ENCODE assay signal across 8 cellular contexts in genomic region chr11:18721576-18722292, GRCh38. TPM values are rescaled to one million over a fixed set of nuclear protein-coding genes. Genes with fewer than 3 reads are reported as not detected.
DNase-seq lines count a peak whose midpoint lies in the region; ATAC-seq and TF ChIP-seq lines count a peak whose summit lies in the region.

No MANE protein-coding gene starts in this region.

- peak; percentile 76 for TF ChIP-seq CTCF in fibroblast of villous mesenchyme (IDR thresholded peaks at IDR 0.05; ENCODE audit: insufficient read depth, low read depth, low read length)
- TF ChIP-seq CTCF in neutrophil (IDR thresholded peaks at IDR 0.05): peak; percentile 38

- H3K27ac ChIP-seq in BLaER1 (peak overlapping the region; percentile 76), neutrophil (no peak overlapping the region)

- H3K4me3 ChIP-seq in BLaER1 (peak overlapping the region; percentile 75), fibroblast of villous mesenchyme (ENCODE audit: low read depth, low read length) (peak overlapping the region; percentile 65), neutrophil (ENCODE audit: low read depth in 1 of 2, low read length in 1 of 2) (peak overlapping the region; percentile 19 to 51)

- H3K27ac Mint-ChIP-seq in activated T-helper 17 cell treated with anti-CD3 and anti-CD28 coated beads, Interleukin-2, amount 50 U/mL, for 72 hours: peak overlapping the region; percentile 64

- H3K27me3 Mint-ChIP-seq in activated T-helper 17 cell treated with anti-CD3 and anti-CD28 coated beads, Interleukin-2, amount 50 U/mL, for 72 hours: no peaks in the 10 kb centered on the region

- H3K4me1 Mint-ChIP-seq in activated T-helper 17 cell treated with anti-CD3 and anti-CD28 coated beads, Interleukin-2, amount 50 U/mL, for 72 hours: peaks cover 4% of the 10 kb centered on the region

- ATAC-seq in GM18867 (IDR thresholded peaks at IDR 0.05; ENCODE audit: unreplicated experiment) (peak; percentile 66), HG03103 (IDR thresholded peaks at IDR 0.05; ENCODE audit: low read depth, unreplicated experiment) (peak; percentile 66), HG03457 (IDR thresholded peaks at IDR 0.05; ENCODE audit: unreplicated experiment) (no peak)
- ATAC-seq in activated T-helper 17 cell treated with anti-CD3 and anti-CD28 coated beads, Interleukin-2, amount 50 U/mL, for 72 hours (replicated peaks): peak; percentile 80

- H3K4me1 ChIP-seq in BLaER1 (peaks cover 17% of the 10 kb centered on the region), neutrophil (ENCODE audit: control insufficient read depth in 1 of 2, insufficient read depth in 1 of 2, low read depth in 1 of 2, low read length in 1 of 2) (peaks cover 11 to 12% of the 10 kb centered on the region in 2 experiments)

- H3K4me3 Mint-ChIP-seq in activated T-helper 17 cell treated with anti-CD3 and anti-CD28 coated beads, Interleukin-2, amount 50 U/mL, for 72 hours: peak overlapping the region; percentile 89

- H4K20me1 ChIP-seq in BLaER1: no peaks in the 10 kb centered on the region

- DNase-seq in NOMO-1 treated with DMSO at 0.1 percent for 48 hours (lab: John Stamatoyannopoulos, UW; ENCODE audit: unreplicated experiment) (peak; percentile 54), fibroblast of villous mesenchyme (ENCODE audit: low read depth) (peak; percentile 30)

- H3K9me3 ChIP-seq in BLaER1 (no peaks in the 10 kb centered on the region), neutrophil (no peaks in the 10 kb centered on the region)

- H3K36me3 Mint-ChIP-seq in activated T-helper 17 cell treated with anti-CD3 and anti-CD28 coated beads, Interleukin-2, amount 50 U/mL, for 72 hours (ENCODE audit: low read depth): no peaks in the 10 kb centered on the region

- H3K27me3 ChIP-seq in BLaER1: no peaks in the 10 kb centered on the region
- peaks cover 44% of the 10 kb centered on the region for H3K27me3 ChIP-seq in neutrophil

- no peaks in the 10 kb centered on the region for H3K9me3 Mint-ChIP-seq in activated T-helper 17 cell treated with anti-CD3 and anti-CD28 coated beads, Interleukin-2, amount 50 U/mL, for 72 hours

- H3K9ac ChIP-seq in BLaER1: peak overlapping the region; percentile 82

- no peaks in the 10 kb centered on the region for H3K36me3 ChIP-seq in BLaER1
- no peaks in the 10 kb centered on the region for H3K36me3 ChIP-seq in neutrophil

- peak overlapping the region; percentile 96 for H3K4me2 ChIP-seq in BLaER1

RNA-seq across cellular contexts. Expression of gene IGSF22, which starts 4.3 kb away (rescaled TPM):
- total RNA-seq in activated T-helper 17 cell treated with anti-CD3 and anti-CD28 coated beads, Interleukin-2, amount 50 U/mL, for 72 hours: 1 to 10 TPM in 1 of 2 donors, not detected in 1; 1.4 TPM
- total RNA-seq in fibroblast of villous mesenchyme: under 0.01 and 1.3 TPM in 2 replicates

RNA-seq across cellular contexts. Expression of gene TMEM86A, which starts 23.2 kb away (rescaled TPM):
- under 1 TPM; 0.24 to 0.40 TPM for total RNA-seq in activated T-helper 17 cell treated with anti-CD3 and anti-CD28 coated beads, Interleukin-2, amount 50 U/mL, for 72 hours
- total RNA-seq in fibroblast of villous mesenchyme: 0.32 and 0.43 TPM in 2 replicates
